ENCODE assay signal across 7 cellular contexts in genomic region chr9:41643571-41644221, GRCh38.
DNase-seq lines count a peak whose midpoint lies in the region; ATAC-seq lines count a peak whose summit lies in the region.
"Not testable (repeated sequence)": the region's sequence is repeated elsewhere in the genome, so short reads cannot be mapped to it uniquely, and the experiment has no call there.

No MANE protein-coding gene starts in this region.

- H3K9me3 Mint-ChIP-seq in central memory CD8-positive, alpha-beta T cell = not testable (repeated sequence)

- not testable (repeated sequence) for H3K4me1 Mint-ChIP-seq in central memory CD8-positive, alpha-beta T cell

- H3K4me3 Mint-ChIP-seq in central memory CD8-positive, alpha-beta T cell = peak overlapping the region; percentile 23

- H3K27ac Mint-ChIP-seq in central memory CD8-positive, alpha-beta T cell (ENCODE audit: low read depth) = not testable (repeated sequence)

- H3K27me3 Mint-ChIP-seq in central memory CD8-positive, alpha-beta T cell = not testable (repeated sequence)

- not testable (repeated sequence) for H3K36me3 Mint-ChIP-seq in central memory CD8-positive, alpha-beta T cell (ENCODE audit: insufficient read depth)

- ATAC-seq in GM19025 (IDR thresholded peaks at IDR 0.05; ENCODE audit: low read depth, unreplicated experiment) (peak; percentile 99), HG03039 (IDR thresholded peaks at IDR 0.05; ENCODE audit: unreplicated experiment) (peak; percentile 100)
- not testable (repeated sequence) for ATAC-seq in central memory CD8-positive, alpha-beta T cell (replicated peaks; ENCODE audit: extremely low read depth, poor library complexity, severe bottlenecking)

- peak overlapping the region; percentile 20 for H3K4me3 ChIP-seq in skeletal muscle cell (ENCODE audit: low read depth, low read length)

- DNase-seq in NCI-H1930 (lab: John Stamatoyannopoulos, UW) (peak; percentile 63 to 83), iris pigment epithelial cell (ENCODE audit: low read depth) (peak; percentile 57)
- peak; percentile 42 for DNase-seq in activated CD4-positive, alpha-beta T cell treated with anti-CD3 and anti-CD28 coated beads for 1 hour
- DNase-seq in central memory CD8-positive, alpha-beta T cell (ENCODE audit: low spot score in 2 of 2) = peak in 1 of 2 donors; percentile 37
- DNase-seq in skeletal muscle cell (ENCODE audit: low read depth) = not testable (repeated sequence)
